ENCODE assay signal across 1 cellular context in the genomic region with DNA sequence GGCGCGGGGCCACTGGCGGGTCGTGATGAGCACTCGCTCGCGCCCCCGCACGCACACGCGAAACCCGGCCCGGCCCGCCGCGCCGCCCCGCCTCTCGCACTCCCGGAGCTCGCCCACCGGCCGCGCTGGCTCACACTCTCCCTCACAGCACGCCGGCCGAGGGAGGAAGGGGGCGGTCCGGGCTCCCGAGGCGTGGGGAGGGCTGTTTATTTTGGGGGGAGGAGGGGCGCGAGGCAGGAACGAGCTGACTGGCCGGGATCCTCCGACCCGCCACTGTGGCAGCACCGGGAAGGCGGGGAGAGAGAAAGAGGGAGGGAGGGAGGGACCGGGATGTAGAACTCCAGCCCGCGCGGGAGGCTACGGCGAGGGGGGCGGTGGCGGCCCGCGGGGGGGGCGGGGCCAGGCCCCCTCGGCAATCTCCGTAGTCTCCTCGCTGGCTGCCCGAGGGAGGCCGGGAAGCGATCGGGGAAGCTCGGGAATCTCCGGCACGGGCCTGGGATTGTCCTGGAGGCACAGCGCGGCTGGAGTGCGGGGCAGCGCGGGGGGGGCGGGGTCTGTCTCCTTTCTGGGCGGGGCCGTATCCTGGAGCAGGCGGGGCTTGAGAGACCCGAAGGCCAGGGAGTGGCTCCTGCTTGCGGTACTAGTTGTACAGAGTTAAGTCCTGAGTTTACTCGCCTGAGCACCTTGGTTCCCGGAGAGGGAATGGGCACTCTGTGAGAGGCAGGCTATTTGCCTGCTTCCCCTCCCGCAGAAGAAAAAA.
TF ChIP-seq lines count a peak whose summit lies in the region.

A gene with protein sequence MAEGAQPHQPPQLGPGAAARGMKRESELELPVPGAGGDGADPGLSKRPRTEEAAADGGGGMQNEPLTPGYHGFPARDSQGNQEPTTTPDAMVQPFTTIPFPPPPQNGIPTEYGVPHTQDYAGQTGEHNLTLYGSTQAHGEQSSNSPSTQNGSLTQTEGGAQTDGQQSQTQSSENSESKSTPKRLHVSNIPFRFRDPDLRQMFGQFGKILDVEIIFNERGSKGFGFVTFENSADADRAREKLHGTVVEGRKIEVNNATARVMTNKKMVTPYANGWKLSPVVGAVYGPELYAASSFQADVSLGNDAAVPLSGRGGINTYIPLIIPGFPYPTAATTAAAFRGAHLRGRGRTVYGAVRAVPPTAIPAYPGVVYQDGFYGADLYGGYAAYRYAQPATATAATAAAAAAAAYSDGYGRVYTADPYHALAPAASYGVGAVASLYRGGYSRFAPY (minus strand): TSS at position 179 of the 760 bp plus-strand sequence. CDS start 399 bp downstream, outside the sequence.

TF ChIP-seq in HepG2, 621 proteins besides CTCF, POLR2A, EP300 and RAD21 (continued from another document and continues in another):
- TF ChIP-seq, protein P1, sequence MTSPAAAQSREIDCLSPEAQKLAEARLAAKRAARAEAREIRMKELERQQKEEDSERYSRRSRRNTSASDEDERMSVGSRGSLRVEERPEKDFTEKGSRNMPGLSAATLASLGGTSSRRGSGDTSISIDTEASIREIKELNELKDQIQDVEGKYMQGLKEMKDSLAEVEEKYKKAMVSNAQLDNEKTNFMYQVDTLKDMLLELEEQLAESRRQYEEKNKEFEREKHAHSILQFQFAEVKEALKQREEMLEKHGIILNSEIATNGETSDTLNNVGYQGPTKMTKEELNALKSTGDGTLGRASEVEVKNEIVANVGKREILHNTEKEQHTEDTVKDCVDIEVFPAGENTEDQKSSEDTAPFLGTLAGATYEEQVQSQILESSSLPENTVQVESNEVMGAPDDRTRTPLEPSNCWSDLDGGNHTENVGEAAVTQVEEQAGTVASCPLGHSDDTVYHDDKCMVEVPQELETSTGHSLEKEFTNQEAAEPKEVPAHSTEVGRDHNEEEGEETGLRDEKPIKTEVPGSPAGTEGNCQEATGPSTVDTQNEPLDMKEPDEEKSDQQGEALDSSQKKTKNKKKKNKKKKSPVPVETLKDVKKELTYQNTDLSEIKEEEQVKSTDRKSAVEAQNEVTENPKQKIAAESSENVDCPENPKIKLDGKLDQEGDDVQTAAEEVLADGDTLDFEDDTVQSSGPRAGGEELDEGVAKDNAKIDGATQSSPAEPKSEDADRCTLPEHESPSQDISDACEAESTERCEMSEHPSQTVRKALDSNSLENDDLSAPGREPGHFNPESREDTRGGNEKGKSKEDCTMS (CRISPR knock-in tag; conservative IDR thresholded peaks at IDR 0.05), result no peak
- TF ChIP-seq ZNF746 (CRISPR knock-in tag; IDR thresholded peaks at IDR 0.05) (peak; percentile 81), MTA3 (CRISPR knock-in tag; IDR thresholded peaks at IDR 0.05) (no peak), NFE2L1 (CRISPR knock-in tag; IDR thresholded peaks at IDR 0.05; ENCODE audit: borderline replicate concordance) (no peak), ZNF232 (CRISPR knock-in tag; IDR thresholded peaks at IDR 0.05; ENCODE audit: borderline replicate concordance) (no peak), ZNF569 (CRISPR knock-in tag; IDR thresholded peaks at IDR 0.05; ENCODE audit: borderline replicate concordance) (no peak), DRAP1 (CRISPR knock-in tag; IDR thresholded peaks at IDR 0.05) (peak; percentile 60), ZNF451 (CRISPR knock-in tag; IDR thresholded peaks at IDR 0.05) (no peak), BCL3 (CRISPR knock-in tag; IDR thresholded peaks at IDR 0.05) (no peak), HNRNPK (IDR thresholded peaks at IDR 0.05; ENCODE audit: low read depth, low read length, poor library complexity, severe bottlenecking) (peak; percentile 50), SMC3 (IDR thresholded peaks at IDR 0.05; ENCODE audit: low read length) (no peak), EED (CRISPR knock-in tag; IDR thresholded peaks at IDR 0.05) (no peak), RFX1 (IDR thresholded peaks at IDR 0.05) (no peak), ZNF577 (CRISPR knock-in tag; IDR thresholded peaks at IDR 0.05; ENCODE audit: borderline replicate concordance, low read depth) (no peak), SOX13 (IDR thresholded peaks at IDR 0.05) (no peak), SOX13 (CRISPR knock-in tag; conservative IDR thresholded peaks at IDR 0.05 in 1 of 2, IDR thresholded peaks at IDR 0.05 in 1 of 2) (no peak; a peak in 1 of 4 replicates), MLX (CRISPR knock-in tag; IDR thresholded peaks at IDR 0.05) (no peak), ERF (CRISPR knock-in tag; IDR thresholded peaks at IDR 0.05) (peak; percentile 16), JUNB (CRISPR knock-in tag; IDR thresholded peaks at IDR 0.05; ENCODE audit: borderline replicate concordance) (no peak), MEIS2 (CRISPR knock-in tag; IDR thresholded peaks at IDR 0.05) (0 out of 2 replicates have a peak, but pooled peaks have one; percentile 27), SMARCE1 (IDR thresholded peaks at IDR 0.05; ENCODE audit: borderline replicate concordance) (no peak), SP5 (CRISPR knock-in tag; IDR thresholded peaks at IDR 0.05; ENCODE audit: borderline replicate concordance, low read depth) (peak; percentile 92), HMG20A (CRISPR knock-in tag; IDR thresholded peaks at IDR 0.05; ENCODE audit: borderline replicate concordance) (no peak), ZNF292 (CRISPR knock-in tag; IDR thresholded peaks at IDR 0.05; ENCODE audit: borderline replicate concordance, low read depth) (0 out of 2 replicates have a peak, but pooled peaks have one; percentile 16), THAP11 (CRISPR knock-in tag; IDR thresholded peaks at IDR 0.05) (peak; percentile 17), LCORL (IDR thresholded peaks at IDR 0.05) (no peak), LCORL (CRISPR knock-in tag; IDR thresholded peaks at IDR 0.05) (no peak), ZNF773 (CRISPR knock-in tag; IDR thresholded peaks at IDR 0.05; ENCODE audit: borderline replicate concordance) (no peak), MYNN (CRISPR knock-in tag; IDR thresholded peaks at IDR 0.05; ENCODE audit: low read depth) (no peak), FOXK1 (CRISPR knock-in tag; IDR thresholded peaks at IDR 0.05; ENCODE audit: borderline replicate concordance, low read depth) (peak; percentile 43; the same call in 1 of the 2 replicates), TOPORS (CRISPR knock-in tag; IDR thresholded peaks at IDR 0.05) (no peak), KDM5B (CRISPR knock-in tag; IDR thresholded peaks at IDR 0.05; ENCODE audit: borderline replicate concordance) (peak; percentile 28; the same call in 1 of the 2 replicates), RBFOX2 (IDR thresholded peaks at IDR 0.05; ENCODE audit: low read depth, low read length) (peak; percentile 91), HDAC2 (CRISPR knock-in tag; IDR thresholded peaks at IDR 0.05) (peak; percentile 32; the same call in 1 of the 2 replicates), HNRNPUL1 (IDR thresholded peaks at IDR 0.05; ENCODE audit: low read depth, low read length) (no peak), ZNF891 (CRISPR knock-in tag; IDR thresholded peaks at IDR 0.05) (no peak), ZSCAN30 (CRISPR knock-in tag; IDR thresholded peaks at IDR 0.05) (no peak), ATAD3A (CRISPR knock-in tag; IDR thresholded peaks at IDR 0.05) (no peak), NR3C1 (CRISPR knock-in tag; IDR thresholded peaks at IDR 0.05) (no peak), ZNF709 (CRISPR knock-in tag; IDR thresholded peaks at IDR 0.05) (no peak), PLSCR1 (CRISPR knock-in tag; IDR thresholded peaks at IDR 0.05; ENCODE audit: borderline replicate concordance) (no peak), ZNF614 (CRISPR knock-in tag; IDR thresholded peaks at IDR 0.05; ENCODE audit: borderline replicate concordance) (0 out of 2 replicates have a peak, but pooled peaks have one; percentile 13), ZNF30 (CRISPR knock-in tag; IDR thresholded peaks at IDR 0.05) (no peak), CENPX (CRISPR knock-in tag; IDR thresholded peaks at IDR 0.05) (no peak), ZNF343 (CRISPR knock-in tag; IDR thresholded peaks at IDR 0.05) (no peak), GLI4 (CRISPR knock-in tag; IDR thresholded peaks at IDR 0.05; ENCODE audit: borderline replicate concordance) (no peak), ZNF441 (CRISPR knock-in tag; IDR thresholded peaks at IDR 0.05; ENCODE audit: borderline replicate concordance) (no peak; the same call in 1 of the 2 replicates)
- TF ChIP-seq, protein P2, sequence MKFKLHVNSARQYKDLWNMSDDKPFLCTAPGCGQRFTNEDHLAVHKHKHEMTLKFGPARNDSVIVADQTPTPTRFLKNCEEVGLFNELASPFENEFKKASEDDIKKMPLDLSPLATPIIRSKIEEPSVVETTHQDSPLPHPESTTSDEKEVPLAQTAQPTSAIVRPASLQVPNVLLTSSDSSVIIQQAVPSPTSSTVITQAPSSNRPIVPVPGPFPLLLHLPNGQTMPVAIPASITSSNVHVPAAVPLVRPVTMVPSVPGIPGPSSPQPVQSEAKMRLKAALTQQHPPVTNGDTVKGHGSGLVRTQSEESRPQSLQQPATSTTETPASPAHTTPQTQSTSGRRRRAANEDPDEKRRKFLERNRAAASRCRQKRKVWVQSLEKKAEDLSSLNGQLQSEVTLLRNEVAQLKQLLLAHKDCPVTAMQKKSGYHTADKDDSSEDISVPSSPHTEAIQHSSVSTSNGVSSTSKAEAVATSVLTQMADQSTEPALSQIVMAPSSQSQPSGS (CRISPR knock-in tag; IDR thresholded peaks at IDR 0.05), result 0 out of 2 replicates have a peak, but pooled peaks have one; percentile 8
- TF ChIP-seq, protein P3, sequence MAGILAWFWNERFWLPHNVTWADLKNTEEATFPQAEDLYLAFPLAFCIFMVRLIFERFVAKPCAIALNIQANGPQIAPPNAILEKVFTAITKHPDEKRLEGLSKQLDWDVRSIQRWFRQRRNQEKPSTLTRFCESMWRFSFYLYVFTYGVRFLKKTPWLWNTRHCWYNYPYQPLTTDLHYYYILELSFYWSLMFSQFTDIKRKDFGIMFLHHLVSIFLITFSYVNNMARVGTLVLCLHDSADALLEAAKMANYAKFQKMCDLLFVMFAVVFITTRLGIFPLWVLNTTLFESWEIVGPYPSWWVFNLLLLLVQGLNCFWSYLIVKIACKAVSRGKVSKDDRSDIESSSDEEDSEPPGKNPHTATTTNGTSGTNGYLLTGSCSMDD (CRISPR knock-in tag; IDR thresholded peaks at IDR 0.05), result no peak
- TF ChIP-seq, protein P4, sequence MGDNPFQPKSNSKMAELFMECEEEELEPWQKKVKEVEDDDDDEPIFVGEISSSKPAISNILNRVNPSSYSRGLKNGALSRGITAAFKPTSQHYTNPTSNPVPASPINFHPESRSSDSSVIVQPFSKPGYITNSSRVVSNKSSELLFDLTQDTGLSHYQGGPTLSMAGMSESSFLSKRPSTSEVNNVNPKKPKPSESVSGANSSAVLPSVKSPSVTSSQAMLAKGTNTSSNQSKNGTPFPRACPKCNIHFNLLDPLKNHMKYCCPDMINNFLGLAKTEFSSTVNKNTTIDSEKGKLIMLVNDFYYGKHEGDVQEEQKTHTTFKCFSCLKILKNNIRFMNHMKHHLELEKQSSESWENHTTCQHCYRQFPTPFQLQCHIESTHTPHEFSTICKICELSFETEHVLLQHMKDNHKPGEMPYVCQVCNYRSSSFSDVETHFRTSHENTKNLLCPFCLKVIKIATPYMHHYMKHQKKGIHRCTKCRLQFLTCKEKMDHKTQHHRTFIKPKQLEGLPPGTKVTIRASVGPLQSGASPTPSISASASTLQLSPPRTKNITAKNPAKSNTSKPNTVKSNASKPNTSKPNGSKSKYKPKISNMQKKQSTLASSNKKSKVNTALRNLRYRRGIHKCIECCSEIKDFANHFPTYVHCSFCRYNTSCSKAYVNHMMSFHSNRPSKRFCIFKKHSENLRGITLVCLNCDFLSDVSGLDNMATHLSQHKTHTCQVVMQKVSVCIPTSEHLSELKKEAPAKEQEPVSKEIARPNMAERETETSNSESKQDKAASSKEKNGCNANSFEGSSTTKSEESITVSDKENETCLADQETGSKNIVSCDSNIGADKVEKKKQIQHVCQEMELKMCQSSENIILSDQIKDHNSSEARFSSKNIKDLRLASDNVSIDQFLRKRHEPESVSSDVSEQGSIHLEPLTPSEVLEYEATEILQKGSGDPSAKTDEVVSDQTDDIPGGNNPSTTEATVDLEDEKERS (CRISPR knock-in tag; IDR thresholded peaks at IDR 0.05), result 0 out of 2 replicates have a peak, but pooled peaks have one; percentile 31
- TF ChIP-seq, protein P5, sequence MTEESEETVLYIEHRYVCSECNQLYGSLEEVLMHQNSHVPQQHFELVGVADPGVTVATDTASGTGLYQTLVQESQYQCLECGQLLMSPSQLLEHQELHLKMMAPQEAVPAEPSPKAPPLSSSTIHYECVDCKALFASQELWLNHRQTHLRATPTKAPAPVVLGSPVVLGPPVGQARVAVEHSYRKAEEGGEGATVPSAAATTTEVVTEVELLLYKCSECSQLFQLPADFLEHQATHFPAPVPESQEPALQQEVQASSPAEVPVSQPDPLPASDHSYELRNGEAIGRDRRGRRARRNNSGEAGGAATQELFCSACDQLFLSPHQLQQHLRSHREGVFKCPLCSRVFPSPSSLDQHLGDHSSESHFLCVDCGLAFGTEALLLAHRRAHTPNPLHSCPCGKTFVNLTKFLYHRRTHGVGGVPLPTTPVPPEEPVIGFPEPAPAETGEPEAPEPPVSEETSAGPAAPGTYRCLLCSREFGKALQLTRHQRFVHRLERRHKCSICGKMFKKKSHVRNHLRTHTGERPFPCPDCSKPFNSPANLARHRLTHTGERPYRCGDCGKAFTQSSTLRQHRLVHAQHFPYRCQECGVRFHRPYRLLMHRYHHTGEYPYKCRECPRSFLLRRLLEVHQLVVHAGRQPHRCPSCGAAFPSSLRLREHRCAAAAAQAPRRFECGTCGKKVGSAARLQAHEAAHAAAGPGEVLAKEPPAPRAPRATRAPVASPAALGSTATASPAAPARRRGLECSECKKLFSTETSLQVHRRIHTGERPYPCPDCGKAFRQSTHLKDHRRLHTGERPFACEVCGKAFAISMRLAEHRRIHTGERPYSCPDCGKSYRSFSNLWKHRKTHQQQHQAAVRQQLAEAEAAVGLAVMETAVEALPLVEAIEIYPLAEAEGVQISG (CRISPR knock-in tag; IDR thresholded peaks at IDR 0.05), result peak; percentile 19
